Comparison of ENCODE assay signal across 1 cellular context in genomic region chr14:20461230-20462141, GRCh38.
TF ChIP-seq lines count a peak whose summit lies in the region.

Gene PIP4P1 (minus strand): TSS chr14:20461434. CDS start chr14:20461325, 109 bp downstream.

TF ChIP-seq in GM12878, 131 proteins besides CTCF, POLR2A, EP300 and RAD21 (continued from another document):
- TF ChIP-seq MLLT1 (IDR thresholded peaks at IDR 0.05): peak; percentile 96
- no peak; the same call in 1 of the 2 replicates for TF ChIP-seq POLR2AphosphoS2 (IDR thresholded peaks at IDR 0.05; ENCODE audit: low read depth, low read length)
- TF ChIP-seq ETV6 (conservative IDR thresholded peaks at IDR 0.05 in 1 of 2, IDR thresholded peaks at IDR 0.05 in 1 of 2; ENCODE audit: borderline replicate concordance in 1 of 2, low read depth in 1 of 2): no peak
- 0 out of 4 replicates have a peak, but pooled peaks of 1 of the 2 experiments have one; percentile 12 for TF ChIP-seq SRF (IDR thresholded peaks at IDR 0.05; ENCODE audit: low read depth in 2 of 2, low read length in 2 of 2)
- TF ChIP-seq BMI1 (IDR thresholded peaks at IDR 0.05; ENCODE audit: borderline replicate concordance): no peak
- peak; percentile 61; the same call in 1 of the 2 replicates for TF ChIP-seq EED (IDR thresholded peaks at IDR 0.05; ENCODE audit: low read depth)
- TF ChIP-seq DPF2 (IDR thresholded peaks at IDR 0.05): peak; percentile 81
TF ChIP-seq in GM12878: peak in this region for 68.
